ENCODE assay signal across 9 cellular contexts in the genomic region with DNA sequence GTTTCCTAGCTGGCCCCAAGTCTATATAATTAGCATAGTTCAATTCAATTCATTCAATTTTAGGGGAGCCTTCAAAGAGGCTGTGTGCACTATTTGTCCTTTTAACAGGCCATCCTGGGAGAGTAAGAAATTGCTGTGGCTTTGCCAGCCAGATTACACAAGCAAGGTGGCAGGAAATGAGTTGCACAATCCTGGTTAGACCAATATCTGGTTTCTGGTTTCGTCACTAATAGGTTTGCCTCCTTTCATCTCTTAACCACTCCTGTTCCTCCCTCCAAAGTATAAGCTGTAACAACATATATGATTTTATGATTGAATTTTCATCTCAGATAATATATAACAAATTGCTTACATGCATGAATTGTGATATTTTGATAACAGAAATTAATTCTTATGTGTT.
DNase-seq lines count a peak whose midpoint lies in the region; ATAC-seq, FAIRE-seq and TF ChIP-seq lines count a peak whose summit lies in the region.
"Had no signal": no experiment of that assay in that cellular context is flagged by ENCODE, and none has a peak within 500 bp of the region (broad histone marks: within the 10 kb centered on the region; RNA-seq: fewer than 3 reads in every experiment).

No MANE protein-coding gene starts in this region.

- no peak for FAIRE-seq in RCC 7860 (lab: Jason Lieb, UNC)

- DNase-seq in AG08395 (ENCODE audit: low spot score) (peak; percentile 10), HT1080 (ENCODE audit: low read depth) (peak; percentile 78), RCC 7860 (ENCODE audit: low spot score) (peak; percentile 19), foreskin fibroblast (peak; percentile 58 to 77)
- no peak for DNase-seq in activated CD4-positive, alpha-beta T cell treated with anti-CD3 and anti-CD28 coated beads for 1 hour

- no peak for TF ChIP-seq CTCF in foreskin fibroblast (IDR thresholded peaks at IDR 0.05; ENCODE audit: low read depth, low read length)

- ATAC-seq in HG02970 (IDR thresholded peaks at IDR 0.05; ENCODE audit: low FRiP score, unreplicated experiment): no peak
- no peak for ATAC-seq in GM19023 (IDR thresholded peaks at IDR 0.05; ENCODE audit: unreplicated experiment)
- ATAC-seq in GM21390 (IDR thresholded peaks at IDR 0.05; ENCODE audit: unreplicated experiment): no peak

- no peak overlapping the region for H3K4me3 ChIP-seq in foreskin fibroblast (ENCODE audit: low read depth in 1 of 2, low read length in 2 of 2)
- H3K4me3 ChIP-seq: ascending aorta had no signal
